In the genomic region with DNA sequence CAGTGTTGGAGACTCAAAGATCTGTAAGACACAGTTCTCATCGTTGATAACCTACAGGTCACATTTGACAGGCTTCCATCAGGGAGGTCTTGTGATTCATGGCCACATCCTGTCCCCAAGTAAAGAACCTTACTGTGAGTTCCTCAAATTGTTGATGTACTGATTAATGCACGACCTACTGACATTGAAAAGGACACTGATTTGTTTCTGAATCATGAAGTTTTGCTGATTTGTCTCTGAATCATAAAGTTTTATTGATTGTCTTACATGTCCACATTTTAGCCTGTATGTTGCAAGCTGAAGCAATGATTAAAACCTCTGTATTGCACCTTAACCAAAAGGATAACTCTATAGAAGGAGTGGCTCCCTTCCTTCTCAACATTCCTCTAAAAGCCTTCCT, we compare ENCODE assay signal across 13 cellular contexts.
DNase-seq lines count a peak whose midpoint lies in the region; ATAC-seq, FAIRE-seq and TF ChIP-seq lines count a peak whose summit lies in the region.
"Had no signal": no experiment of that assay in that cellular context is flagged by ENCODE, and none has a peak within 500 bp of the region (broad histone marks: within the 10 kb centered on the region; RNA-seq: fewer than 3 reads in every experiment).

No MANE protein-coding gene starts in this region.

- no peak overlapping the region for H3K4me3 Mint-ChIP-seq in T-cell

- H3K4me3 ChIP-seq in foreskin fibroblast (ENCODE audit: low read depth in 1 of 2, low read length in 2 of 2): no peak overlapping the region
- H3K4me3 ChIP-seq: dorsolateral prefrontal cortex, heart left ventricle, left ventricle myocardium inferior had no signal

- POLR2A ChIA-PET in T-cell (lab: Charles Lee) (no interaction called here), HEK293T (lab: Yijun Ruan, JAX) (no interaction called here)

- peaks cover 42 to 49% (median 44%) of the 10 kb centered on the region in 3 donors for H3K4me1 Mint-ChIP-seq in T-cell

- no peak for TF ChIP-seq CTCF in foreskin fibroblast (IDR thresholded peaks at IDR 0.05; ENCODE audit: low read depth, low read length)

- DNase-seq in AML-193 (lab: John Stamatoyannopoulos, UW): peak; percentile 1 to 7
- DNase-seq in GM12891 (ENCODE audit: insufficient read length, low spot score): no peak
- peak in 2 of 34 experiments; percentile 12 to 13 for DNase-seq in T-cell
- peak; percentile 40 to 64 for DNase-seq in foreskin fibroblast
- no peak for DNase-seq in HEK293T (ENCODE audit: extremely low spot score)
- no peak for DNase-seq in stimulated activated CD4-positive, alpha-beta T cell treated with anti-CD3 and anti-CD28 coated beads, Interleukin-2, amount 100 ng/mL, for 24 hours
- DNase-seq: dorsolateral prefrontal cortex; heart left ventricle; left ventricle myocardium inferior; stimulated activated naive CD4-positive, alpha-beta T cell treated with Interleukin-2 at 50 U/mL for 16 hours had no signal

- CTCF ChIA-PET in T-cell (lab: Charles Lee): no interaction called here
- CTCF ChIA-PET in HEK293T (lab: Yijun Ruan, JAX): no interaction called here

- no peaks in the 10 kb centered on the region for H3K27me3 Mint-ChIP-seq in T-cell

- no peaks in the 10 kb centered on the region for H3K36me3 Mint-ChIP-seq in T-cell

- peak overlapping the region; percentile 54 to 56 for H3K27ac Mint-ChIP-seq in T-cell

- peak in 2 of 4 experiments; percentile 27 to 57 for ATAC-seq in T-cell (replicated peaks in 1 of 4)
- ATAC-seq in HG03439 (IDR thresholded peaks at IDR 0.05; ENCODE audit: unreplicated experiment): no peak
- ATAC-seq in GM18858 (IDR thresholded peaks at IDR 0.05; ENCODE audit: unreplicated experiment): no peak
- ATAC-seq: heart left ventricle had no signal

- no peak for TF ChIP-seq POLR2A in GM12891 (IDR thresholded peaks at IDR 0.05; ENCODE audit: low read depth, low read length)

- no peaks in the 10 kb centered on the region for H3K9me3 Mint-ChIP-seq in T-cell

- no peak for FAIRE-seq in GM12891 (lab: Jason Lieb, UNC)
- FAIRE-seq: H54 had no signal

TF ChIP-seq in GM12891, 5 proteins besides CTCF, POLR2A, EP300 and RAD21:
- TF ChIP-seq SPI1 (IDR thresholded peaks at IDR 0.05; ENCODE audit: low read depth, low read length): peak; percentile 55
- TF ChIP-seq POLR2AphosphoS5 (IDR thresholded peaks at IDR 0.05; ENCODE audit: low read depth, low read length): no peak

TF ChIP-seq in HEK293T, 16 proteins besides CTCF, POLR2A, EP300 and RAD21:
- TF ChIP-seq LEF1 (IDR thresholded peaks at IDR 0.05; ENCODE audit: borderline replicate concordance): no peak
- TF ChIP-seq SP1 (IDR thresholded peaks at IDR 0.05): no peak
- no peak for TF ChIP-seq HDGF (IDR thresholded peaks at IDR 0.05; ENCODE audit: borderline replicate concordance)
- TF ChIP-seq FOXK2 (IDR thresholded peaks at IDR 0.05): no peak
- no peak for TF ChIP-seq ELF4 (IDR thresholded peaks at IDR 0.05)
- TF ChIP-seq CTBP1 (IDR thresholded peaks at IDR 0.05; ENCODE audit: borderline replicate concordance): no peak
- TF ChIP-seq FOXM1 (IDR thresholded peaks at IDR 0.05; ENCODE audit: borderline replicate concordance): no peak
- TF ChIP-seq ZNF384 (IDR thresholded peaks at IDR 0.05): no peak
- no peak for TF ChIP-seq SUZ12 (IDR thresholded peaks at IDR 0.05)
- TF ChIP-seq TARDBP (IDR thresholded peaks at IDR 0.05): no peak
- TF ChIP-seq, protein P1, sequence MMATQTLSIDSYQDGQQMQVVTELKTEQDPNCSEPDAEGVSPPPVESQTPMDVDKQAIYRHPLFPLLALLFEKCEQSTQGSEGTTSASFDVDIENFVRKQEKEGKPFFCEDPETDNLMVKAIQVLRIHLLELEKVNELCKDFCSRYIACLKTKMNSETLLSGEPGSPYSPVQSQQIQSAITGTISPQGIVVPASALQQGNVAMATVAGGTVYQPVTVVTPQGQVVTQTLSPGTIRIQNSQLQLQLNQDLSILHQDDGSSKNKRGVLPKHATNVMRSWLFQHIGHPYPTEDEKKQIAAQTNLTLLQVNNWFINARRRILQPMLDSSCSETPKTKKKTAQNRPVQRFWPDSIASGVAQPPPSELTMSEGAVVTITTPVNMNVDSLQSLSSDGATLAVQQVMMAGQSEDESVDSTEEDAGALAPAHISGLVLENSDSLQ (IDR thresholded peaks at IDR 0.05): no peak
- no peak for TF ChIP-seq FOXA1 (IDR thresholded peaks at IDR 0.05)
- no peak for TF ChIP-seq ARNT (IDR thresholded peaks at IDR 0.05)
- no peak for TF ChIP-seq BHLHE40 (IDR thresholded peaks at IDR 0.05; ENCODE audit: borderline replicate concordance)
- TF ChIP-seq L3MBTL2 (conservative IDR thresholded peaks at IDR 0.05): no peak
- no peak for TF ChIP-seq NFRKB (IDR thresholded peaks at IDR 0.05)

Comparison
In these comparisons a context has a peak if more than half of its experiments do, and no peak if none do; other contexts are left out.
1. DNase-seq: peak in AML-193 (2 of 2) and foreskin fibroblast (2 of 2); none in GM12891 (single experiment), HEK293T (single experiment) and stimulated activated CD4-positive, alpha-beta T cell treated with anti-CD3 and anti-CD28 coated beads, Interleukin-2, amount 100 ng/mL, for 24 hours (0 of 2).